Comparison of ENCODE assay signal across 24 cellular contexts in genomic region chr3:177370396-177370795, GRCh38.
"Had no signal": no experiment of that assay in that cellular context is flagged by ENCODE, and none has a peak within 500 bp of the region (broad histone marks: within the 10 kb centered on the region; RNA-seq: fewer than 3 reads in every experiment).

No MANE protein-coding gene starts in this region.

- H3K4me3 Mint-ChIP-seq: endodermal cell; natural killer cell; neural progenitor cell; stimulated activated effector memory CD8-positive, alpha-beta T cell treated with anti-CD3 and anti-CD28 coated beads, Interleukin-12 subunit alpha, Interleukin-12 subunit beta, amount 100 ng/mL, for 72 hours had no signal

- H3K36me3 Mint-ChIP-seq: natural killer cell; neural progenitor cell; stimulated activated effector memory CD8-positive, alpha-beta T cell treated with anti-CD3 and anti-CD28 coated beads, Interleukin-12 subunit alpha, Interleukin-12 subunit beta, amount 100 ng/mL, for 72 hours had no signal

- H3K27me3 ChIP-seq: heart left ventricle, neural progenitor cell, suprapubic skin, thyroid gland, upper lobe of left lung, vagina had no signal

- H3K36me3 ChIP-seq: heart left ventricle, neural progenitor cell, suprapubic skin, thyroid gland, upper lobe of left lung, vagina had no signal

- ATAC-seq: heart left ventricle; natural killer cell; right cardiac atrium; stimulated activated effector memory CD8-positive, alpha-beta T cell treated with anti-CD3 and anti-CD28 coated beads, Interleukin-12 subunit alpha, Interleukin-12 subunit beta, amount 100 ng/mL, for 72 hours; stimulated activated naive CD8-positive, alpha-beta T cell treated with anti-CD3 and anti-CD28 coated beads, Interleukin-15, Interleukin-2, amounts not matched to agents 100 U/mL and 50 U/mL, for 24 hours had no signal

- H3K4me1 ChIP-seq: heart left ventricle, suprapubic skin, vagina had no signal

- H3K27ac ChIP-seq: coronary artery, heart left ventricle, neural progenitor cell, suprapubic skin, upper lobe of left lung, vagina had no signal

- H3K9me3 Mint-ChIP-seq: natural killer cell; stimulated activated effector memory CD8-positive, alpha-beta T cell treated with anti-CD3 and anti-CD28 coated beads, Interleukin-12 subunit alpha, Interleukin-12 subunit beta, amount 100 ng/mL, for 72 hours had no signal

- H3K9me3 ChIP-seq: heart left ventricle, suprapubic skin, thyroid gland, upper lobe of left lung, vagina had no signal

- H3K4me3 ChIP-seq: coronary artery, heart left ventricle, neural progenitor cell, smooth muscle cell, suprapubic skin, thyroid gland, upper lobe of left lung, vagina had no signal

- FAIRE-seq: endothelial cell of umbilical vein, islet of Langerhans had no signal

- H3K27ac Mint-ChIP-seq: endodermal cell; natural killer cell; stimulated activated effector memory CD8-positive, alpha-beta T cell treated with anti-CD3 and anti-CD28 coated beads, Interleukin-12 subunit alpha, Interleukin-12 subunit beta, amount 100 ng/mL, for 72 hours had no signal

- H3K4me1 Mint-ChIP-seq: natural killer cell; stimulated activated effector memory CD8-positive, alpha-beta T cell treated with anti-CD3 and anti-CD28 coated beads, Interleukin-12 subunit alpha, Interleukin-12 subunit beta, amount 100 ng/mL, for 72 hours had no signal

- DNase-seq: effector CD4-positive, alpha-beta T cell; endodermal cell; erythroblast; foreskin melanocyte; heart left ventricle; hippocampal formation; kidney glomerular epithelial cell; mesendoderm; natural killer cell; posterior cingulate gyrus; right cardiac atrium; stimulated activated CD4-positive, alpha-beta T cell treated with anti-CD3 and anti-CD28 coated beads, Interleukin-2, amount 100 ng/mL, for 48 hours; stimulated activated CD8-positive, alpha-beta memory T cell treated with anti-CD3 and anti-CD28 coated beads, Interleukin-4, amount 100 ng/mL, for 48 hours; stimulated activated naive CD8-positive, alpha-beta T cell treated with anti-CD3 and anti-CD28 coated beads, Interleukin-15, Interleukin-2, amounts not matched to agents 100 U/mL and 50 U/mL, for 24 hours; thyroid gland; upper lobe of left lung had no signal
